ENCODE assay signal across 8 cellular contexts in the genomic region with DNA sequence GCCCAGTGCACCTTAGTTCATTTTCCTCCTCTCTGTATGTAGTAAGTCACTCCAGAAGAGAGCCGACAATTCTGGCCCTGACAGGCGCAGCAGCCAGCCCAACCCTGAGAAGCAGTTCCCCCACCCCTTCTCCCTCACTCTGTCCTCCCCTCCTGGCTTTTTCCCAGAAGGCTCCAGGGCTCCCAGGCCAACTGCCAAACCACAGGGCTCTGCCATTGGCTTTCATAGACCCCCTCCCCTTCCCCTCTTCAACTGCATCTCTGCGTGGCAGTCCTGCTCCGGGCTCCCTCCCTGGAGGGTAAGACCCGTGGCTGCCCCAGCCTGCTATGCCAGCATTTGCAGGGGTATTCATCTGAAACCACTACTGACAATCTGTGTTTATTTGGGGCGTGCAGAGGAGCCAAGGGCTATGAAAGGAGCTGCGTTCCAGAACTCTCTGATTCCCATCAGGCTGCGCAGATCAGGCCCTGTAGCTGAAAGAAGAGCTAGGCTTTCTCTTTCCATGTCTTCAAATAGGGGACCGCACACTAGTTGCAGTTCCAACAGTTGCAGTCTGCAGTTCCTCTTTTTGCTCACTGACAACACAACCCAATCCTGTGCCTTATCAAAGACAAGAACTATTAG.
DNase-seq lines count a peak whose midpoint lies in the region; ATAC-seq and TF ChIP-seq lines count a peak whose summit lies in the region.

No MANE protein-coding gene starts in this region.

- no peak overlapping the region for H2AFZ ChIP-seq in PC-9

- H3K79me2 ChIP-seq in PC-9 (ENCODE audit: low read depth) = no peaks in the 10 kb centered on the region

- no peaks in the 10 kb centered on the region; the same call in 1 of the 2 replicates for H3K9me2 ChIP-seq in PC-9 (ENCODE audit: insufficient read depth)

- H3K27me3 ChIP-seq in naive thymus-derived CD4-positive, alpha-beta T cell (ENCODE audit: control insufficient read depth in 2 of 2, insufficient read depth in 2 of 2, low read length in 2 of 2) = peaks cover 0 to 3% of the 10 kb centered on the region in 2 donors
- H3K27me3 ChIP-seq in PC-9 (ENCODE audit: insufficient read depth, low read depth) = no peaks in the 10 kb centered on the region

- no peaks in the 10 kb centered on the region for H3K36me3 ChIP-seq in naive thymus-derived CD4-positive, alpha-beta T cell (ENCODE audit: control insufficient read depth in 2 of 3, insufficient read depth in 3 of 3, low read length in 3 of 3)
- no peaks in the 10 kb centered on the region for H3K36me3 ChIP-seq in PC-9 (ENCODE audit: low read depth)

- H3K4me1 Mint-ChIP-seq in naive thymus-derived CD4-positive, alpha-beta T cell = peaks cover 0 to 6% (median 0%) of the 10 kb centered on the region in 7 donors
- peaks cover 9% of the 10 kb centered on the region for H3K4me1 Mint-ChIP-seq in activated naive CD8-positive, alpha-beta T cell treated with anti-CD3 and anti-CD28 coated beads, Interleukin-2, amount 50 U/mL, for 24 hours

- intact Hi-C loops in naive thymus-derived CD4-positive, alpha-beta T cell (cut with micrococcal nuclease) = no loop called here
- intact Hi-C loops in PC-9 (cut with micrococcal nuclease; ENCODE audit: unreplicated experiment) = no loop called here

- peak; percentile 35 for DNase-seq in NCI-H2227 treated with DMSO at 0.1 percent for 48 hours (lab: John Stamatoyannopoulos, UW)
- no peak for DNase-seq in naive thymus-derived CD4-positive, alpha-beta T cell
- DNase-seq in COR-L47 (lab: John Stamatoyannopoulos, UW) = no peak
- DNase-seq in activated naive CD8-positive, alpha-beta T cell treated with anti-CD3 and anti-CD28 coated beads, Interleukin-2, amount 50 U/mL, for 24 hours = no peak
- no peak for DNase-seq in PC-9

- POLR2A ChIA-PET in naive thymus-derived CD4-positive, alpha-beta T cell (lab: Charles Lee) = no interaction called here
- POLR2A ChIA-PET in PC-9 (lab: Charles Lee; ENCODE audit: unreplicated experiment) = no interaction called here

- TF ChIP-seq CTCF in PC-9 (conservative IDR thresholded peaks at IDR 0.05) = no peak

- ATAC-seq in GM18868 (IDR thresholded peaks at IDR 0.05; ENCODE audit: unreplicated experiment) (peak; percentile 99), HG02970 (IDR thresholded peaks at IDR 0.05; ENCODE audit: low FRiP score, unreplicated experiment) (peak; percentile 70), esophagus mucosa (peak; percentile 49)
- peak; percentile 60 for ATAC-seq in naive thymus-derived CD4-positive, alpha-beta T cell
- ATAC-seq in activated naive CD8-positive, alpha-beta T cell treated with anti-CD3 and anti-CD28 coated beads, Interleukin-2, amount 50 U/mL, for 24 hours = no peak

- peaks cover 4 to 22% (median 16%) of the 10 kb centered on the region in 5 donors for H3K27me3 Mint-ChIP-seq in naive thymus-derived CD4-positive, alpha-beta T cell
- peaks cover 19% of the 10 kb centered on the region for H3K27me3 Mint-ChIP-seq in activated naive CD8-positive, alpha-beta T cell treated with anti-CD3 and anti-CD28 coated beads, Interleukin-2, amount 50 U/mL, for 24 hours

- H3K36me3 Mint-ChIP-seq in naive thymus-derived CD4-positive, alpha-beta T cell = no peaks in the 10 kb centered on the region
- H3K36me3 Mint-ChIP-seq in activated naive CD8-positive, alpha-beta T cell treated with anti-CD3 and anti-CD28 coated beads, Interleukin-2, amount 50 U/mL, for 24 hours (ENCODE audit: low read depth) = no peaks in the 10 kb centered on the region

- no peaks in the 10 kb centered on the region for H3K9me3 ChIP-seq in naive thymus-derived CD4-positive, alpha-beta T cell (ENCODE audit: control insufficient read depth in 2 of 3, low read length in 3 of 3)
- no peaks in the 10 kb centered on the region for H3K9me3 ChIP-seq in PC-9 (ENCODE audit: insufficient read depth, low read depth)

- no peak overlapping the region for H3K4me3 Mint-ChIP-seq in naive thymus-derived CD4-positive, alpha-beta T cell
- H3K4me3 Mint-ChIP-seq in activated naive CD8-positive, alpha-beta T cell treated with anti-CD3 and anti-CD28 coated beads, Interleukin-2, amount 50 U/mL, for 24 hours = no peak overlapping the region

- CTCF ChIA-PET in naive thymus-derived CD4-positive, alpha-beta T cell (lab: Charles Lee) = no interaction called here
- CTCF ChIA-PET in PC-9 (lab: Charles Lee) = no interaction called here

- no peak overlapping the region for H3K27ac Mint-ChIP-seq in naive thymus-derived CD4-positive, alpha-beta T cell
- H3K27ac Mint-ChIP-seq in activated naive CD8-positive, alpha-beta T cell treated with anti-CD3 and anti-CD28 coated beads, Interleukin-2, amount 50 U/mL, for 24 hours = no peak overlapping the region

- BruUV-seq in PC-9 (replicated peaks; lab: Mats Ljungman, UMichigan) = no TSS peak

- H3K4me2 ChIP-seq in PC-9 = no peak overlapping the region

- H3K4me3 ChIP-seq in naive thymus-derived CD4-positive, alpha-beta T cell (ENCODE audit: low read length) = no peak overlapping the region
- no peak overlapping the region for H3K4me3 ChIP-seq in PC-9

- H4K20me1 ChIP-seq in PC-9 (ENCODE audit: insufficient read depth) = no peaks in the 10 kb centered on the region

- H3K4me1 ChIP-seq in naive thymus-derived CD4-positive, alpha-beta T cell (ENCODE audit: control insufficient read depth in 2 of 2, insufficient read depth in 2 of 2, low read length in 2 of 2) = no peaks in the 10 kb centered on the region
- no peaks in the 10 kb centered on the region for H3K4me1 ChIP-seq in PC-9 (replicated peaks; ENCODE audit: insufficient read depth)

- no peak overlapping the region for H3K27ac ChIP-seq in naive thymus-derived CD4-positive, alpha-beta T cell (ENCODE audit: low read depth, low read length)
- H3K27ac ChIP-seq in PC-9 = no peak overlapping the region

- H3K9me3 Mint-ChIP-seq in naive thymus-derived CD4-positive, alpha-beta T cell = peaks cover 0 to 3% (median 0%) of the 10 kb centered on the region in 11 donors
- H3K9me3 Mint-ChIP-seq in activated naive CD8-positive, alpha-beta T cell treated with anti-CD3 and anti-CD28 coated beads, Interleukin-2, amount 50 U/mL, for 24 hours = no peaks in the 10 kb centered on the region

- H3F3A ChIP-seq in PC-9 (ENCODE audit: insufficient read depth, low read depth) = no peaks in the 10 kb centered on the region
